Comparison of ENCODE assay signal across 9 cellular contexts in the genomic region with DNA sequence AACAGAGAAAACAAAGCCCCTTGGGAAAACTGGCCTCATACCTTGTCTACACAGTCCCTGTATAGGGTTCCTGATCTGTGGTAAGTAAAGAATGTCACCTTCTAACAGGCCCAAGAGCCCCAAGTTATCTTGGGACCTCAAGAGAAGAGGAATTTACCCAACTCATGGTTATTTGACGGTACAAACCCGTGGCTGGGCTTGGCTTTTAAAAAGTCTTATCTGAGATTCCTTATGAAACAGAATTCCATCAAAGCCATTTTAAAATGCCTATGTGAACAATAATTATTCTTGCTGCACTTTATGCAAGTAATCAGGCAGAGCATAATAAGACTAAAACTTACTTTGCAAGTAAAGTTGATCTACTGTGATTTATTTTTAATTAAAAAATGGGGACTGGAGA. TPM values are rescaled to one million over a fixed set of nuclear protein-coding genes. Genes with fewer than 3 reads are reported as not detected.
"Had no signal": no experiment of that assay in that cellular context is flagged by ENCODE, and none has a peak within 500 bp of the region (broad histone marks: within the 10 kb centered on the region; RNA-seq: fewer than 3 reads in every experiment).

No MANE protein-coding gene starts in this region.

- FAIRE-seq: G401.6, GM12891, GM12892, GM18507, GM19239 had no signal

- H3K4me3 ChIP-seq: GM12878 had no signal

- ATAC-seq: GM12878 had no signal

- DNase-seq: GDM1, GF-D8 had no signal

RNA-seq across cellular contexts. Expression of a gene that starts 52.6 kb away (rescaled TPM):
- total RNA-seq: G401, GM12878 had no signal
- polyA plus RNA-seq: GM12878 had no signal
